ENCODE assay signal across 9 cellular contexts in genomic region chr5:179827684-179828083, GRCh38. TPM values are rescaled to one million over a fixed set of nuclear protein-coding genes. Genes with fewer than 3 reads are reported as not detected.
A peak's percentile ranks its signal among the peaks of the same experiment; 100 is the strongest.
DNase-seq lines count a peak whose midpoint lies in the region; ATAC-seq, FAIRE-seq and TF ChIP-seq lines count a peak whose summit lies in the region.
"Had no signal": no experiment of that assay in that cellular context is flagged by ENCODE, and none has a peak within 500 bp of the region (broad histone marks: within the 10 kb centered on the region; RNA-seq: fewer than 3 reads in every experiment).

No MANE protein-coding gene starts in this region.

- 0 out of 2 replicates have a peak, but pooled peaks cover 9% of the 10 kb centered on the region for H3K9me3 ChIP-seq in NT2/D1 (ENCODE audit: insufficient read depth, low read length)
- no peaks in the 10 kb centered on the region for H3K9me3 ChIP-seq in K562 (replicated peaks; ENCODE audit: control insufficient read depth, insufficient read depth, low read depth, low read length)
- H3K9me3 ChIP-seq in OCI-LY7 (ENCODE audit: low read length): no peaks in the 10 kb centered on the region

- H3K9me3 Mint-ChIP-seq in nephron progenitor cell: peaks cover 16% of the 10 kb centered on the region

- H4K20me1 ChIP-seq in K562 (replicated peaks; ENCODE audit: control insufficient read depth, insufficient read depth, low read length): peaks cover 15% of the 10 kb centered on the region
- H4K20me1 ChIP-seq in OCI-LY7 (ENCODE audit: insufficient read depth, low read length): no peaks in the 10 kb centered on the region

- CTCF ChIA-PET in K562 (lab: Yijun Ruan, JAX; ENCODE audit: low intra/inter-chr PET ratio) (interaction anchor here (0.7 kb wide), 1 partner anchor 43 kb away, joined by 3 read pairs; no protein-coding TSS in a partner anchor), OCI-LY7 (lab: Charles Lee; ENCODE audit: unreplicated experiment) (no interaction called here)

- H3K27me3 Mint-ChIP-seq in nephron progenitor cell (ENCODE audit: low read depth, poor library complexity): no peaks in the 10 kb centered on the region

- no peak for TF ChIP-seq RAD21 in K562 (CRISPR knock-in tag; conservative IDR thresholded peaks at IDR 0.05 in 1 of 2, IDR thresholded peaks at IDR 0.05 in 1 of 2)

- in situ Hi-C loops in K562 (cut with MboI): no loop called here

- H3K9ac ChIP-seq in NT2/D1 (ENCODE audit: insufficient read length, low read depth) (peak overlapping the region; percentile 21), K562 (ENCODE audit: insufficient read depth in 1 of 2, low read depth in 2 of 2, low read length in 2 of 2) (0 out of 4 replicates have a peak overlapping the region, but pooled peaks of 1 of the 2 experiments have one; percentile 43)

- no peak overlapping the region for H3K4me3 Mint-ChIP-seq in nephron progenitor cell

- H3K4me3 ChIP-seq in NT2/D1 (ENCODE audit: insufficient read length, low read depth) (no peak overlapping the region), K562 (no peak overlapping the region), OCI-LY7 (ENCODE audit: low read depth, low read length, poor library complexity, severe bottlenecking) (no peak overlapping the region)

- no peak for FAIRE-seq in K562 (lab: Jason Lieb, UNC)

- intact Hi-C loops in K562 (cut with micrococcal nuclease): no loop called here
- intact Hi-C loops in OCI-LY7 (cut with micrococcal nuclease; ENCODE audit: unreplicated experiment): loop anchor here (10.0 kb wide), 1 partner anchor 667 kb away; the partner anchor contains the start of gene CNOT6

- H3K79me2 ChIP-seq in K562 (ENCODE audit: control insufficient read depth, insufficient read depth, low read length) (peaks cover 21% of the 10 kb centered on the region), OCI-LY7 (ENCODE audit: insufficient read depth, low read depth, low read length) (peaks cover 4% of the 10 kb centered on the region; the same call in 1 of the 2 replicates)

- no TSS peak for BruUV-seq in K562 (replicated peaks; lab: Mats Ljungman, UMichigan)
- BruUV-seq in OCI-LY7 (replicated peaks; lab: Mats Ljungman, UMichigan): no TSS peak

- TF ChIP-seq EP300 in K562 (IDR thresholded peaks at IDR 0.05; ENCODE audit: low read length): no peak

- H3K36me3 ChIP-seq in NT2/D1 (ENCODE audit: insufficient read depth, insufficient read length, low read length): peaks cover 85% of the 10 kb centered on the region
- peaks cover 96% of the 10 kb centered on the region; the same call in 2 of the 3 replicates for H3K36me3 ChIP-seq in K562 (ENCODE audit: control insufficient read depth, insufficient read depth, low read length)
- H3K36me3 ChIP-seq in OCI-LY7 (ENCODE audit: insufficient read depth, low read length): peaks cover 94% of the 10 kb centered on the region

- H3K4me2 ChIP-seq in K562 (ENCODE audit: insufficient read depth, low read length) (no peak overlapping the region), OCI-LY7 (ENCODE audit: low read length) (no peak overlapping the region)

- H3K9me1 ChIP-seq in K562 (ENCODE audit: control insufficient read depth, insufficient read depth, low read length): peaks cover 10% of the 10 kb centered on the region

- 86% methylated on average over 9 of the region's 9 CpGs for WGBS in K562 (ENCODE audit: insufficient coverage, low coverage, missing lambda C conversion rate)

- H3K4me1 ChIP-seq in NT2/D1 (ENCODE audit: insufficient read depth, insufficient read length): peaks cover 18% of the 10 kb centered on the region
- H3K4me1 ChIP-seq in K562 (replicated peaks in 1 of 2; ENCODE audit: control insufficient read depth in 2 of 2, insufficient read depth in 2 of 2, low read length in 2 of 2): peaks cover 3 to 20% of the 10 kb centered on the region in 2 experiments; a peak in 4 of 5 replicates
- no peaks in the 10 kb centered on the region for H3K4me1 ChIP-seq in OCI-LY7 (ENCODE audit: insufficient read depth, low read length, poor library complexity, severe bottlenecking)

- DNase-seq in CD1c-positive myeloid dendritic cell (ENCODE audit: extremely low spot score) (peak; percentile 88), NT2/D1 (ENCODE audit: low read depth, low spot score) (no peak), K562 (ENCODE audit: extremely low read depth in 1 of 4, low spot score in 3 of 4) (no peak), nephron progenitor cell (no peak), NCI-H2107 (lab: John Stamatoyannopoulos, UW) (no peak), OCI-LY7 (ENCODE audit: low spot score) (no peak)

- H3K27me3 ChIP-seq in NT2/D1 (ENCODE audit: insufficient read depth, insufficient read length) (no peaks in the 10 kb centered on the region), K562 (ENCODE audit: control insufficient read depth in 2 of 2, insufficient read depth in 2 of 2, low read length in 2 of 2) (no peaks in the 10 kb centered on the region)

- H3K27ac ChIP-seq in K562 (ENCODE audit: extremely low read depth, low read depth, low read length) (no peak overlapping the region), OCI-LY7 (ENCODE audit: low read depth, low read length, poor library complexity, severe bottlenecking) (no peak overlapping the region)
- H3K27ac ChIP-seq: VCaP had no signal

- no peak overlapping the region for H2AFZ ChIP-seq in K562 (ENCODE audit: low read depth, low read length)
- no peak overlapping the region for H2AFZ ChIP-seq in OCI-LY7 (ENCODE audit: low read length)

- H3K9me2 ChIP-seq in OCI-LY7 (ENCODE audit: insufficient read depth, low read length): no peaks in the 10 kb centered on the region

- POLR2A ChIA-PET in K562 (lab: Yijun Ruan, JAX): interaction anchor here (0.7 to 3.9 kb wide), 6 partner anchors 8 to 125 kb away, joined by 3 to 15 read pairs (median 4); partner anchors contain the start of gene SQSTM1
- POLR2A ChIA-PET in OCI-LY7 (lab: Charles Lee): no interaction called here

- peaks cover 20% of the 10 kb centered on the region for H3K4me1 Mint-ChIP-seq in nephron progenitor cell

- H3K27ac Mint-ChIP-seq in nephron progenitor cell: peak overlapping the region; percentile 85

- peaks cover 84% of the 10 kb centered on the region for H3K36me3 Mint-ChIP-seq in nephron progenitor cell (ENCODE audit: low read depth)

- peak; percentile 29; the same call in 1 of the 2 replicates for TF ChIP-seq POLR2A in K562 (conservative IDR thresholded peaks at IDR 0.05)

- ATAC-seq in K562 (peak; percentile 26), HG02678 (IDR thresholded peaks at IDR 0.05; ENCODE audit: unreplicated experiment) (no peak), GM18867 (IDR thresholded peaks at IDR 0.05; ENCODE audit: unreplicated experiment) (no peak)

- TF ChIP-seq CTCF in K562 (IDR thresholded peaks at IDR 0.05 in 2 of 3, conservative IDR thresholded peaks at IDR 0.05 in 1 of 3; ENCODE audit: insufficient read depth in 2 of 3, low read depth in 1 of 3, low read length in 3 of 3) (peak in 2 of 3 experiments; percentile 4 to 8; a peak in 1 of 6 replicates), nephron progenitor cell (IDR thresholded peaks at IDR 0.05) (no peak), OCI-LY7 (conservative IDR thresholded peaks at IDR 0.05; ENCODE audit: low read length) (no peak)

RNA-seq across cellular contexts. Expression of gene SQSTM1, which starts 7.0 kb away (rescaled TPM):
- 89.8 and 300 TPM in 2 replicates for total RNA-seq in K562 (2011; cell fraction: chromatin; rRNA removed; ENCODE audit: low replicate concordance)
- 389 and 414 TPM in 2 replicates for total RNA-seq in K562 (2011; cell fraction: nucleolus; rRNA removed)
- 172 and 183 TPM in 2 replicates for total RNA-seq in K562 (2011; cell fraction: nucleoplasm; rRNA removed)
- total RNA-seq in K562 (2014; rRNA removed) (148 and 236 TPM in 2 replicates), K562 (2014; rRNA removed; fragmentation: Illumina TruSeq; extraction: Trizol) (32.0 and 37.6 TPM in 2 replicates), K562 (2015; rRNA removed; fragmentation: Illumina TruSeq; extraction: Trizol) (107 and 109 TPM in 2 replicates), K562 (2021) (148 and 151 TPM in 2 replicates), OCI-LY7 (2022) (68.3 and 81.1 TPM in 2 replicates)
- polyA plus RNA-seq in K562 (2011; rRNA removed) (44.8 and 45.2 TPM in 2 replicates), K562 (2014; fragmentation: Illumina TruSeq; extraction: Trizol) (75.0 and 79.8 TPM in 2 replicates), K562 (2014; fragmentation: Nextera tagmentation; extraction: Ambion mirVana) (1 to 10 TPM; 5.6 to 8.2 TPM), K562 (2014; rRNA removed) (64.0 and 70.7 TPM in 2 replicates)
- polyA plus RNA-seq in K562 (2011; cell fraction: cytosol; rRNA removed): 47.2 and 77.9 TPM in 2 replicates
- polyA plus RNA-seq in K562 (2011; cell fraction: nucleus; rRNA removed): 132 and 257 TPM in 2 replicates
- polyA plus RNA-seq in K562 (2012): 159 and 567 TPM in 2 replicates
- polyA minus RNA-seq in K562 (2011; rRNA and poly(A)+ RNA removed): 25.0 and 34.0 TPM in 2 replicates
- 82.1 and 107 TPM in 2 replicates for polyA minus RNA-seq in K562 (2011; cell fraction: cytosol; rRNA and poly(A)+ RNA removed)
- 184 and 191 TPM in 2 replicates for polyA minus RNA-seq in K562 (2011; cell fraction: nucleus; rRNA and poly(A)+ RNA removed)
- 44.4 and 58.5 TPM in 2 replicates for total RNA-seq in OCI-LY7 (2014; rRNA removed; shearing (Covaris generic))

RNA-seq across cellular contexts. Expression of gene MGAT4B, which starts 21.0 kb away (rescaled TPM):
- total RNA-seq in K562 (2011; cell fraction: chromatin; rRNA removed; ENCODE audit: low replicate concordance): 133 and 442 TPM in 2 replicates
- 330 and 396 TPM in 2 replicates for total RNA-seq in K562 (2011; cell fraction: nucleolus; rRNA removed)
- 200 and 206 TPM in 2 replicates for total RNA-seq in K562 (2011; cell fraction: nucleoplasm; rRNA removed)
- 75.4 and 97.9 TPM in 2 replicates for total RNA-seq in K562 (2014; rRNA removed)
- total RNA-seq in K562 (2014; rRNA removed; fragmentation: Illumina TruSeq; extraction: Trizol): 53.9 and 64.8 TPM in 2 replicates
- 62.2 and 64.4 TPM in 2 replicates for total RNA-seq in K562 (2015; rRNA removed; fragmentation: Illumina TruSeq; extraction: Trizol)
- 120 and 133 TPM in 2 replicates for total RNA-seq in K562 (2021)
- polyA plus RNA-seq in K562 (2011; rRNA removed): 77.2 and 79.8 TPM in 2 replicates
- 88.2 and 150 TPM in 2 replicates for polyA plus RNA-seq in K562 (2011; cell fraction: cytosol; rRNA removed)
- 249 and 384 TPM in 2 replicates for polyA plus RNA-seq in K562 (2011; cell fraction: nucleus; rRNA removed)
- polyA plus RNA-seq in K562 (2012): 107 and 152 TPM in 2 replicates
- polyA plus RNA-seq in K562 (2014; fragmentation: Illumina TruSeq; extraction: Trizol): 80.2 and 90.3 TPM in 2 replicates
- under 1 TPM; 0.34 to 0.37 TPM for polyA plus RNA-seq in K562 (2014; fragmentation: Nextera tagmentation; extraction: Ambion mirVana)
- 75.9 and 88.5 TPM in 2 replicates for polyA plus RNA-seq in K562 (2014; rRNA removed)
- 44.9 and 70.3 TPM in 2 replicates for polyA minus RNA-seq in K562 (2011; rRNA and poly(A)+ RNA removed)
- polyA minus RNA-seq in K562 (2011; cell fraction: cytosol; rRNA and poly(A)+ RNA removed): 77.2 and 90.7 TPM in 2 replicates
- 113 and 122 TPM in 2 replicates for polyA minus RNA-seq in K562 (2011; cell fraction: nucleus; rRNA and poly(A)+ RNA removed)
- 58.8 and 61.1 TPM in 2 replicates for total RNA-seq in OCI-LY7 (2014; rRNA removed; shearing (Covaris generic))
- 90.2 and 96.5 TPM in 2 replicates for total RNA-seq in OCI-LY7 (2022)

RNA-seq across cellular contexts. Expression of gene MRNIP, which starts 30.9 kb away (rescaled TPM):
- 168 and 262 TPM in 2 replicates for total RNA-seq in K562 (2011; cell fraction: chromatin; rRNA removed; ENCODE audit: low replicate concordance)
- 113 and 114 TPM in 2 replicates for total RNA-seq in K562 (2011; cell fraction: nucleolus; rRNA removed)
- total RNA-seq in K562 (2011; cell fraction: nucleoplasm; rRNA removed): 118 and 124 TPM in 2 replicates
- 16.8 and 22.7 TPM in 2 replicates for total RNA-seq in K562 (2014; rRNA removed)
- total RNA-seq in K562 (2014; rRNA removed; fragmentation: Illumina TruSeq; extraction: Trizol): 7.2 and 9.7 TPM in 2 replicates
- 10.4 and 12.2 TPM in 2 replicates for total RNA-seq in K562 (2015; rRNA removed; fragmentation: Illumina TruSeq; extraction: Trizol)
- total RNA-seq in K562 (2021): 18.4 and 20.7 TPM in 2 replicates
- 25.6 and 35.4 TPM in 2 replicates for polyA plus RNA-seq in K562 (2011; rRNA removed)
- polyA plus RNA-seq in K562 (2011; cell fraction: cytosol; rRNA removed): 18.4 and 20.1 TPM in 2 replicates
- polyA plus RNA-seq in K562 (2011; cell fraction: nucleus; rRNA removed): 148 and 191 TPM in 2 replicates
- polyA plus RNA-seq in K562 (2012): 18.9 and 21.4 TPM in 2 replicates
- polyA plus RNA-seq in K562 (2014; fragmentation: Illumina TruSeq; extraction: Trizol): 18.0 and 18.5 TPM in 2 replicates
- polyA plus RNA-seq in K562 (2014; fragmentation: Nextera tagmentation; extraction: Ambion mirVana): 1 to 10 TPM; 3.6 to 6.2 TPM
- polyA plus RNA-seq in K562 (2014; rRNA removed): 39.0 and 42.7 TPM in 2 replicates
- polyA minus RNA-seq in K562 (2011; rRNA and poly(A)+ RNA removed): 8.8 and 10.6 TPM in 2 replicates
- 5.3 and 8.0 TPM in 2 replicates for polyA minus RNA-seq in K562 (2011; cell fraction: cytosol; rRNA and poly(A)+ RNA removed)
- 21.1 and 26.9 TPM in 2 replicates for polyA minus RNA-seq in K562 (2011; cell fraction: nucleus; rRNA and poly(A)+ RNA removed)
- 76.2 and 78.7 TPM in 2 replicates for total RNA-seq in OCI-LY7 (2014; rRNA removed; shearing (Covaris generic))
- total RNA-seq in OCI-LY7 (2022): 70.5 and 76.5 TPM in 2 replicates

RNA-seq across cellular contexts. Expression of gene LTC4S, which starts 33.9 kb away (rescaled TPM):
- 0.90 TPM in 1 of 2 replicates, not detected in the other for total RNA-seq in K562 (2011; cell fraction: chromatin; rRNA removed; ENCODE audit: low replicate concordance)
- total RNA-seq in K562 (2011; cell fraction: nucleolus; rRNA removed): 0.83 and 1.1 TPM in 2 replicates
- total RNA-seq in K562 (2011; cell fraction: nucleoplasm; rRNA removed): not detected in 2 replicates
- total RNA-seq in K562 (2014; rRNA removed) (0.77 TPM in 1 of 2 replicates, not detected in the other), K562 (2014; rRNA removed; fragmentation: Illumina TruSeq; extraction: Trizol) (not detected in 2 replicates), K562 (2015; rRNA removed; fragmentation: Illumina TruSeq; extraction: Trizol) (not detected in 2 replicates), K562 (2021) (0.51 and 0.75 TPM in 2 replicates), OCI-LY7 (2022) (4.0 and 4.5 TPM in 2 replicates)
- polyA plus RNA-seq in K562 (2011; rRNA removed) (not detected in 2 replicates), K562 (2014; fragmentation: Illumina TruSeq; extraction: Trizol) (not detected in 2 replicates), K562 (2014; fragmentation: Nextera tagmentation; extraction: Ambion mirVana) (not detected), K562 (2014; rRNA removed) (0.17 TPM in 1 of 2 replicates, not detected in the other)
- not detected in 2 replicates for polyA plus RNA-seq in K562 (2011; cell fraction: cytosol; rRNA removed)
- 0.65 and 0.75 TPM in 2 replicates for polyA plus RNA-seq in K562 (2011; cell fraction: nucleus; rRNA removed)
- polyA plus RNA-seq in K562 (2012): 0.47 TPM in 1 of 2 replicates, not detected in the other
- polyA minus RNA-seq in K562 (2011; rRNA and poly(A)+ RNA removed): not detected in 2 replicates
- not detected in 2 replicates for polyA minus RNA-seq in K562 (2011; cell fraction: cytosol; rRNA and poly(A)+ RNA removed)
- not detected in 2 replicates for polyA minus RNA-seq in K562 (2011; cell fraction: nucleus; rRNA and poly(A)+ RNA removed)
- total RNA-seq in OCI-LY7 (2014; rRNA removed; shearing (Covaris generic)): 0.44 and 1.3 TPM in 2 replicates

Comparison
In these comparisons a context has a peak if more than half of its experiments do, and no peak if none do; other contexts are left out.
1. CTCF ChIP-seq: peak in K562 (2 of 3); none in nephron progenitor cell (single experiment) and OCI-LY7 (single experiment).